Comparison of ENCODE assay signal across 1 cellular context in the genomic region with DNA sequence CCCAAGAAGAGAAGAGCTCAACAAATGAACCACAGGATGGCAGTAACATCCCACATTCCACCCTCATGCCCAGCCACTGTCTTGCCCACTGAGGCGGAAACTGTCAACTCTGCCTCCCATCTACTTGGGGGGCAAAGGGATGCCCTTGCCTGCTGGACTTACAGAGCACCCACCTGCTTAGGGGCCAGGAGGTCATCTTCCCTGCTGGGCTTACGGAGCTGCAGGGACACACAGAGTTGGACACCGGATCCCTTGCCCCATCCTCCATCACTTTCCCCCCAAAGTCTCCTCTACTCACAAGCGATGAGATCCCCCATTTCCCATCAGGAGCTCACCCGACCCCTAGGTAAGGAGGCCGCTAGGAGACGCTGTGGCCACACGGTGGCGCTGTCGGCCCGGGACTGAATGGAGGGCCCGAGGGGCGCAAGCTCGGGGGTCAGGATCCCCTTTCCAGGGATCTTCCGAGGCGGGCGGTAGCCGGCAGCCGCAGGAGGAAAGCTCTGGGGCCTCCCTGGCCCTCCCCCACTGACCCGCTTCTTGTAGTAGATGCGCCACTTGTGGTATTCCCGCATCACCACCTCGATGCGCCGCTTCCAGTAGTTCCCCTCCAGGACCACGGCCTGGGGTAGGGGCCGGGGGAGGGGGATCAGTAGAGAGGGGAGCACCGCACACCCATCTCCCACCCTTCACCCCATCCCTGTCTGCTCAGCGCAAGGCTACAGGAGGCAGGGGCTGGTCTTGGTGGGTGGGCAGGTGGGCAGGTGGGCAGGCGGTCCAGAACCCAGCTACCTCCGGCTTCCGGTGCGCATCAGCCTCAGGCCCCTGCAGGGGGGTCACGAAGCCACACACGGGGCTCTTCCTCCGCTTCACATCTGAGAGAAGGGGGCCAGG.
TF ChIP-seq lines count a peak whose summit lies in the region.

No MANE protein-coding gene starts in this region.

TF ChIP-seq in SK-N-SH treated with all-trans-retinoic acid at 6 μM for 48 hours, 23 proteins besides CTCF, POLR2A, EP300 and RAD21 (continued from another document):
- TF ChIP-seq, protein P1, sequence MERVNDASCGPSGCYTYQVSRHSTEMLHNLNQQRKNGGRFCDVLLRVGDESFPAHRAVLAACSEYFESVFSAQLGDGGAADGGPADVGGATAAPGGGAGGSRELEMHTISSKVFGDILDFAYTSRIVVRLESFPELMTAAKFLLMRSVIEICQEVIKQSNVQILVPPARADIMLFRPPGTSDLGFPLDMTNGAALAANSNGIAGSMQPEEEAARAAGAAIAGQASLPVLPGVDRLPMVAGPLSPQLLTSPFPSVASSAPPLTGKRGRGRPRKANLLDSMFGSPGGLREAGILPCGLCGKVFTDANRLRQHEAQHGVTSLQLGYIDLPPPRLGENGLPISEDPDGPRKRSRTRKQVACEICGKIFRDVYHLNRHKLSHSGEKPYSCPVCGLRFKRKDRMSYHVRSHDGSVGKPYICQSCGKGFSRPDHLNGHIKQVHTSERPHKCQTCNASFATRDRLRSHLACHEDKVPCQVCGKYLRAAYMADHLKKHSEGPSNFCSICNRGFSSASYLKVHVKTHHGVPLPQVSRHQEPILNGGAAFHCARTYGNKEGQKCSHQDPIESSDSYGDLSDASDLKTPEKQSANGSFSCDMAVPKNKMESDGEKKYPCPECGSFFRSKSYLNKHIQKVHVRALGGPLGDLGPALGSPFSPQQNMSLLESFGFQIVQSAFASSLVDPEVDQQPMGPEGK (CRISPR knock-in tag; IDR thresholded peaks at IDR 0.05; ENCODE audit: borderline replicate concordance): no peak
- TF ChIP-seq GLIS3 (CRISPR knock-in tag; IDR thresholded peaks at IDR 0.05) (no peak), ISL1 (CRISPR knock-in tag; IDR thresholded peaks at IDR 0.05) (no peak), ZNF8 (CRISPR knock-in tag; IDR thresholded peaks at IDR 0.05) (no peak), ESRRG (CRISPR knock-in tag; IDR thresholded peaks at IDR 0.05) (no peak), CSRNP3 (CRISPR knock-in tag; IDR thresholded peaks at IDR 0.05) (no peak), CSDC2 (CRISPR knock-in tag; IDR thresholded peaks at IDR 0.05) (no peak), OSR1 (CRISPR knock-in tag; IDR thresholded peaks at IDR 0.05) (no peak), RARB (CRISPR knock-in tag; IDR thresholded peaks at IDR 0.05) (no peak), TCF4 (CRISPR knock-in tag; IDR thresholded peaks at IDR 0.05; ENCODE audit: borderline replicate concordance) (no peak), ZNF565 (CRISPR knock-in tag; conservative IDR thresholded peaks at IDR 0.05; ENCODE audit: low read depth) (no peak), TOX (CRISPR knock-in tag; IDR thresholded peaks at IDR 0.05; ENCODE audit: borderline replicate concordance) (no peak), SNAI2 (CRISPR knock-in tag; IDR thresholded peaks at IDR 0.05) (no peak)
- TF ChIP-seq, protein P2, sequence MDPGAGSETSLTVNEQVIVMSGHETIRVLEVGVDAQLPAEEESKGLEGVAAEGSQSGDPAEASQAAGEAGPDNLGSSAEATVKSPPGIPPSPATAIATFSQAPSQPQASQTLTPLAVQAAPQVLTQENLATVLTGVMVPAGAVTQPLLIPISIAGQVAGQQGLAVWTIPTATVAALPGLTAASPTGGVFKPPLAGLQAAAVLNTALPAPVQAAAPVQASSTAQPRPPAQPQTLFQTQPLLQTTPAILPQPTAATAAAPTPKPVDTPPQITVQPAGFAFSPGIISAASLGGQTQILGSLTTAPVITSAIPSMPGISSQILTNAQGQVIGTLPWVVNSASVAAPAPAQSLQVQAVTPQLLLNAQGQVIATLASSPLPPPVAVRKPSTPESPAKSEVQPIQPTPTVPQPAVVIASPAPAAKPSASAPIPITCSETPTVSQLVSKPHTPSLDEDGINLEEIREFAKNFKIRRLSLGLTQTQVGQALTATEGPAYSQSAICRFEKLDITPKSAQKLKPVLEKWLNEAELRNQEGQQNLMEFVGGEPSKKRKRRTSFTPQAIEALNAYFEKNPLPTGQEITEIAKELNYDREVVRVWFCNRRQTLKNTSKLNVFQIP (CRISPR knock-in tag; IDR thresholded peaks at IDR 0.05; ENCODE audit: borderline replicate concordance, low read depth): no peak
